20 cellular contexts compared by ENCODE assay signal in genomic region chr4:71711985-71712348, GRCh38.
DNase-seq lines count a peak whose midpoint lies in the region; ATAC-seq, FAIRE-seq and TF ChIP-seq lines count a peak whose summit lies in the region.
"Had no signal": no experiment of that assay in that cellular context is flagged by ENCODE, and none has a peak within 500 bp of the region (broad histone marks: within the 10 kb centered on the region; RNA-seq: fewer than 3 reads in every experiment).

No MANE protein-coding gene starts in this region.

- peak overlapping the region; percentile 30 for H3K27ac Mint-ChIP-seq in activated naive CD4-positive, alpha-beta T cell treated with anti-CD3 and anti-CD28 coated beads, Interleukin-2, amount 50 U/mL, for 24 hours
- H3K27ac Mint-ChIP-seq in activated naive CD4-positive, alpha-beta T cell treated with anti-CD3 and anti-CD28 coated beads, Interleukin-2, amount 10 ng/mL, durations not matched to agents 7 days and 5 days, result no peak overlapping the region
- no peak overlapping the region for H3K27ac Mint-ChIP-seq in astrocyte (ENCODE audit: unreplicated experiment)
- H3K27ac Mint-ChIP-seq: HFFc6 had no signal

- ATAC-seq in HG03460 (IDR thresholded peaks at IDR 0.05; ENCODE audit: unreplicated experiment), result no peak
- no peak for ATAC-seq in GM21515 (IDR thresholded peaks at IDR 0.05; ENCODE audit: unreplicated experiment)
- no peak for ATAC-seq in GM21367 (IDR thresholded peaks at IDR 0.05; ENCODE audit: unreplicated experiment)
- ATAC-seq: Panc1 had no signal

- H3K4me3 ChIP-seq in astrocyte (ENCODE audit: insufficient read depth, low read depth, low read length) (no peak overlapping the region), smooth muscle cell (no peak overlapping the region)
- H3K4me3 ChIP-seq: BLaER1 treated with 17β-estradiol and CSF1 and Interleukin-3, amounts not matched to agents 10 nM and 100 nM had no signal

- no peaks in the 10 kb centered on the region for H3K27me3 Mint-ChIP-seq in activated naive CD4-positive, alpha-beta T cell treated with anti-CD3 and anti-CD28 coated beads, Interleukin-2, amount 50 U/mL, for 24 hours
- peaks cover 2% of the 10 kb centered on the region for H3K27me3 Mint-ChIP-seq in activated naive CD4-positive, alpha-beta T cell treated with anti-CD3 and anti-CD28 coated beads, Interleukin-2, amount 10 ng/mL, durations not matched to agents 7 days and 5 days
- H3K27me3 Mint-ChIP-seq in astrocyte (ENCODE audit: low read depth, unreplicated experiment), result no peaks in the 10 kb centered on the region

- no peaks in the 10 kb centered on the region for H3K9me3 Mint-ChIP-seq in activated naive CD4-positive, alpha-beta T cell treated with anti-CD3 and anti-CD28 coated beads, Interleukin-2, amount 50 U/mL, for 24 hours
- no peaks in the 10 kb centered on the region for H3K9me3 Mint-ChIP-seq in activated naive CD4-positive, alpha-beta T cell treated with anti-CD3 and anti-CD28 coated beads, Interleukin-2, amount 10 ng/mL, durations not matched to agents 7 days and 5 days
- no peaks in the 10 kb centered on the region for H3K9me3 Mint-ChIP-seq in astrocyte (ENCODE audit: unreplicated experiment)
- H3K9me3 Mint-ChIP-seq: CD8-positive, alpha-beta memory T cell; HFFc6 had no signal

- CTCF ChIA-PET in activated naive CD4-positive, alpha-beta T cell treated with anti-CD3 and anti-CD28 coated beads, Interleukin-2, amount 10 ng/mL, durations not matched to agents 7 days and 5 days (lab: Charles Lee), result interaction anchor here (0.9 to 1.2 kb wide), 2 partner anchors 431 to 440 kb away, joined by 3 read pairs; no protein-coding TSS in a partner anchor

- no peak overlapping the region for H3K9ac ChIP-seq in astrocyte (ENCODE audit: low read length)
- H3K9ac ChIP-seq in smooth muscle cell (ENCODE audit: low read depth), result no peak overlapping the region
- H3K9ac ChIP-seq: BLaER1 treated with 17β-estradiol and CSF1 and Interleukin-3, amounts not matched to agents 10 nM and 100 nM had no signal

- no peak for DNase-seq in activated naive CD4-positive, alpha-beta T cell treated with anti-CD3 and anti-CD28 coated beads, Interleukin-2, amount 10 ng/mL, durations not matched to agents 7 days and 5 days
- DNase-seq in astrocyte (ENCODE audit: low read depth), result peak; percentile 58
- peak; percentile 1 for DNase-seq in iris pigment epithelial cell (ENCODE audit: low read depth)
- DNase-seq in smooth muscle cell (lab: John Stamatoyannopoulos, UW; ENCODE audit: unreplicated experiment), result no peak
- DNase-seq: CD8-positive, alpha-beta memory T cell; DMS79 treated with DMSO at 0.1 percent for 48 hours; HFFc6; Karpas-422; NCI-H1930; NCI-H2171 treated with DMSO at 0.1 percent for 48 hours; NCI-H82 had no signal

- H4K20me1 ChIP-seq in astrocyte (ENCODE audit: insufficient read depth, low read length), result no peaks in the 10 kb centered on the region
- no peaks in the 10 kb centered on the region for H4K20me1 ChIP-seq in smooth muscle cell (ENCODE audit: low read depth)
- H4K20me1 ChIP-seq: BLaER1 treated with 17β-estradiol and CSF1 and Interleukin-3, amounts not matched to agents 10 nM and 100 nM had no signal

- no peaks in the 10 kb centered on the region for H3K36me3 Mint-ChIP-seq in activated naive CD4-positive, alpha-beta T cell treated with anti-CD3 and anti-CD28 coated beads, Interleukin-2, amount 50 U/mL, for 24 hours
- H3K36me3 Mint-ChIP-seq in activated naive CD4-positive, alpha-beta T cell treated with anti-CD3 and anti-CD28 coated beads, Interleukin-2, amount 10 ng/mL, durations not matched to agents 7 days and 5 days, result no peaks in the 10 kb centered on the region
- no peaks in the 10 kb centered on the region for H3K36me3 Mint-ChIP-seq in astrocyte (ENCODE audit: low read depth, unreplicated experiment)
- H3K36me3 Mint-ChIP-seq: CD8-positive, alpha-beta memory T cell had no signal

- H2AFZ ChIP-seq in astrocyte (ENCODE audit: low read depth, low read length), result peak overlapping the region; percentile 15
- no peak overlapping the region for H2AFZ ChIP-seq in smooth muscle cell (ENCODE audit: low read depth)

- H3K27ac ChIP-seq in astrocyte (ENCODE audit: low read depth, low read length), result no peak overlapping the region
- H3K27ac ChIP-seq in smooth muscle cell (ENCODE audit: low read depth), result no peak overlapping the region
- H3K27ac ChIP-seq: BLaER1 treated with 17β-estradiol and CSF1 and Interleukin-3, amounts not matched to agents 10 nM and 100 nM had no signal

- TF ChIP-seq CTCF in astrocyte (IDR thresholded peaks at IDR 0.05; ENCODE audit: insufficient read depth, low read depth, low read length) (no peak), smooth muscle cell (IDR thresholded peaks at IDR 0.05; ENCODE audit: borderline replicate concordance, insufficient read depth, poor library complexity, severe bottlenecking) (no peak)

- H3K4me3 Mint-ChIP-seq in activated naive CD4-positive, alpha-beta T cell treated with anti-CD3 and anti-CD28 coated beads, Interleukin-2, amount 50 U/mL, for 24 hours, result no peak overlapping the region
- no peak overlapping the region for H3K4me3 Mint-ChIP-seq in activated naive CD4-positive, alpha-beta T cell treated with anti-CD3 and anti-CD28 coated beads, Interleukin-2, amount 10 ng/mL, durations not matched to agents 7 days and 5 days
- H3K4me3 Mint-ChIP-seq in astrocyte (ENCODE audit: unreplicated experiment), result no peak overlapping the region
- H3K4me3 Mint-ChIP-seq: CD8-positive, alpha-beta memory T cell; HFFc6 had no signal

- no peak overlapping the region for H3K4me2 ChIP-seq in astrocyte (ENCODE audit: low read length)
- peak overlapping the region; percentile 60 for H3K4me2 ChIP-seq in smooth muscle cell
- H3K4me2 ChIP-seq: BLaER1 treated with 17β-estradiol and CSF1 and Interleukin-3, amounts not matched to agents 10 nM and 100 nM had no signal

- no peak for FAIRE-seq in astrocyte (lab: Jason Lieb, UNC)
- FAIRE-seq: D721Med, GM12892, H54 had no signal

- H3K4me1 ChIP-seq in astrocyte (ENCODE audit: insufficient read depth, low read length) (peaks cover 6% of the 10 kb centered on the region), smooth muscle cell (ENCODE audit: low read depth) (no peaks in the 10 kb centered on the region)
- H3K4me1 ChIP-seq: BLaER1 treated with 17β-estradiol and CSF1 and Interleukin-3, amounts not matched to agents 10 nM and 100 nM had no signal

- H3K36me3 ChIP-seq in astrocyte (ENCODE audit: insufficient read depth, low read length), result no peaks in the 10 kb centered on the region
- no peaks in the 10 kb centered on the region for H3K36me3 ChIP-seq in smooth muscle cell (ENCODE audit: low read depth)
- H3K36me3 ChIP-seq: BLaER1 treated with 17β-estradiol and CSF1 and Interleukin-3, amounts not matched to agents 10 nM and 100 nM had no signal

- H3F3A ChIP-seq in smooth muscle cell (ENCODE audit: low read depth), result peaks cover 14% of the 10 kb centered on the region

- H3K9me3 ChIP-seq in astrocyte (ENCODE audit: insufficient read depth, low read depth, low read length) (no peaks in the 10 kb centered on the region), smooth muscle cell (replicated peaks; ENCODE audit: low read depth) (no peaks in the 10 kb centered on the region)

- WGBS in smooth muscle cell (ENCODE audit: low lambda C conversion rate), result 3% methylated on average over 3 of the region's 3 CpGs

- H3K79me2 ChIP-seq in astrocyte (ENCODE audit: insufficient read depth, low read length) (no peaks in the 10 kb centered on the region), smooth muscle cell (ENCODE audit: low read depth) (no peaks in the 10 kb centered on the region)

- no peaks in the 10 kb centered on the region for H3K4me1 Mint-ChIP-seq in activated naive CD4-positive, alpha-beta T cell treated with anti-CD3 and anti-CD28 coated beads, Interleukin-2, amount 50 U/mL, for 24 hours
- H3K4me1 Mint-ChIP-seq in activated naive CD4-positive, alpha-beta T cell treated with anti-CD3 and anti-CD28 coated beads, Interleukin-2, amount 10 ng/mL, durations not matched to agents 7 days and 5 days, result no peaks in the 10 kb centered on the region
- peaks cover 12% of the 10 kb centered on the region for H3K4me1 Mint-ChIP-seq in astrocyte (ENCODE audit: low read depth, unreplicated experiment)
- H3K4me1 Mint-ChIP-seq: CD8-positive, alpha-beta memory T cell had no signal

- no peaks in the 10 kb centered on the region for H3K27me3 ChIP-seq in astrocyte (ENCODE audit: insufficient read depth, low read length)
- no peaks in the 10 kb centered on the region for H3K27me3 ChIP-seq in smooth muscle cell (ENCODE audit: low read depth)
- H3K27me3 ChIP-seq: BLaER1 treated with 17β-estradiol and CSF1 and Interleukin-3, amounts not matched to agents 10 nM and 100 nM had no signal

Comparison
In these comparisons a context has a peak if more than half of its experiments do, and no peak if none do; other contexts are left out.
1. DNase-seq: peak in astrocyte (single experiment) and iris pigment epithelial cell (single experiment); none in activated naive CD4-positive, alpha-beta T cell treated with anti-CD3 and anti-CD28 coated beads, Interleukin-2, amount 10 ng/mL, durations not matched to agents 7 days and 5 days (single experiment) and smooth muscle cell (single experiment).